17 cellular contexts compared by ENCODE assay signal in the genomic region with DNA sequence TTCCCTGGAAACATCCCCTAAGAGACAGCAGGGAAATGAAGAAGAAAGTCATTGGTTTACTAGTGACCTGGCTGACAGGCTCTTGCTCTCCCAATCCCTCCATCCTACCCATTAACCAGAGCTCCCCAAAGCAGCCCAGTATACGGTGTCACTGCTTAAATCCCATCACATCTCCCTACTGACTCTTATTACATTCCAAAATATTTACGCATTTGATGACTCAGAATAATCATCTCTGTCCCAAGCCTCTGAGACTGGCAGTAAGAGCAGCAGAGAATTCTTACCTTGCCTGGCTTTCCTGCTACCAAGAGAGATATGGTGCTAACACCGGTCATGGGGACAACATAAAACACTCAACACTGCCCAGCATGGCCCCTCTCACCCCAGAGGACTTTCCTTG. TPM values are rescaled to one million over a fixed set of nuclear protein-coding genes. Genes with fewer than 3 reads are reported as not detected.
A peak's percentile ranks its signal among the peaks of the same experiment; 100 is the strongest.
DNase-seq lines count a peak whose midpoint lies in the region; ATAC-seq and TF ChIP-seq lines count a peak whose summit lies in the region.
"Had no signal": no experiment of that assay in that cellular context is flagged by ENCODE, and none has a peak within 500 bp of the region (broad histone marks: within the 10 kb centered on the region; RNA-seq: fewer than 3 reads in every experiment).

No MANE protein-coding gene starts in this region.

- WGBS in mammary epithelial cell (ENCODE audit: low coverage, missing lambda C conversion rate), result 75% methylated on average over 3 of the region's 3 CpGs
- WGBS in mesenchymal stem cell, result 60% methylated on average over 3 of the region's 3 CpGs

- H2BK12ac ChIP-seq in mesenchymal stem cell (ENCODE audit: low read length in 2 of 2), result no peak overlapping the region

- H3K79me1 ChIP-seq in mesenchymal stem cell (replicated peaks; ENCODE audit: low read length, poor library complexity, severe bottlenecking), result no peaks in the 10 kb centered on the region

- H3K9ac ChIP-seq in mammary epithelial cell (ENCODE audit: insufficient read depth, low read length) (no peak overlapping the region), mesenchymal stem cell (ENCODE audit: low read length) (no peak overlapping the region)
- H3K9ac ChIP-seq: BLaER1 had no signal

- no peak overlapping the region for H3K14ac ChIP-seq in mesenchymal stem cell (ENCODE audit: low read length in 2 of 2)

- no peak overlapping the region for H2BK15ac ChIP-seq in mesenchymal stem cell (ENCODE audit: low read depth, poor library complexity, severe bottlenecking)

- no peak overlapping the region for H3K4ac ChIP-seq in mesenchymal stem cell (ENCODE audit: low read depth in 1 of 2, low read length in 2 of 2)

- H3K4me1 ChIP-seq in mammary epithelial cell (ENCODE audit: insufficient read depth, low read length) (no peaks in the 10 kb centered on the region), mesenchymal stem cell (ENCODE audit: control insufficient read depth, insufficient read depth, low read depth, low read length) (no peaks in the 10 kb centered on the region)
- H3K4me1 ChIP-seq: BLaER1, right atrium auricular region, tibial artery had no signal

- H4K91ac ChIP-seq in mesenchymal stem cell (ENCODE audit: low read length), result no peak overlapping the region

- intact Hi-C loops in mammary epithelial cell (cut with micrococcal nuclease), result no loop called here

- in situ Hi-C loops in mammary epithelial cell (cut with MboI; ENCODE audit: low sequenced_read_pairs in 2 of 2), result no loop called here

- H4K8ac ChIP-seq in mesenchymal stem cell (ENCODE audit: low read length), result no peak overlapping the region

- H2BK120ac ChIP-seq in mesenchymal stem cell (ENCODE audit: low read depth, low read length), result no peak overlapping the region

- H4K20me1 ChIP-seq in mammary epithelial cell (ENCODE audit: insufficient read depth, low read length), result no peaks in the 10 kb centered on the region
- H4K20me1 ChIP-seq: BLaER1 had no signal

- H3K4me3 ChIP-seq in MG63 (no peak overlapping the region), mammary epithelial cell (replicated peaks in 1 of 3; ENCODE audit: insufficient read depth in 1 of 3, low read depth in 2 of 3, low read length in 3 of 3) (no peak overlapping the region), mesenchymal stem cell (ENCODE audit: insufficient read depth in 1 of 2, low read depth in 1 of 2, low read length in 2 of 2) (no peak overlapping the region)
- H3K4me3 ChIP-seq: BLaER1, lung, right atrium auricular region, SK-N-MC, tibial artery had no signal

- ATAC-seq in HG02840 (IDR thresholded peaks at IDR 0.05; ENCODE audit: low FRiP score, unreplicated experiment), result no peak
- no peak for ATAC-seq in GM21526 (IDR thresholded peaks at IDR 0.05; ENCODE audit: low FRiP score, unreplicated experiment)
- no peak for ATAC-seq in HG03521 (IDR thresholded peaks at IDR 0.05; ENCODE audit: unreplicated experiment)

- no peaks in the 10 kb centered on the region for H3K9me3 ChIP-seq in MG63
- H3K9me3 ChIP-seq in mammary epithelial cell (replicated peaks; ENCODE audit: insufficient read depth, low read length), result no peaks in the 10 kb centered on the region
- H3K9me3 ChIP-seq in mesenchymal stem cell (ENCODE audit: control insufficient read depth, low read length), result no peaks in the 10 kb centered on the region
- H3K9me3 ChIP-seq: BLaER1, right atrium auricular region, tibial artery had no signal

- CTCF ChIA-PET in mammary epithelial cell (lab: Charles Lee; ENCODE audit: low non-redundant PET), result no interaction called here

- no peak overlapping the region for H3K18ac ChIP-seq in mesenchymal stem cell (ENCODE audit: low read depth in 1 of 2, low read length in 2 of 2)

- DNase-seq in Daoy (ENCODE audit: low read depth) (peak; percentile 61), MG63 (peak; percentile 28), mammary epithelial cell (peak; percentile 62), mesenchymal stem cell (peak; percentile 33), HUDEP-2 (lab: John Stamatoyannopoulos, UW; ENCODE audit: unreplicated experiment in 76 of 76) (no peak)
- DNase-seq: activated CD4-positive, alpha-beta T cell treated with anti-CD3 and anti-CD28 coated beads, Interleukin-2, amount 50 U/mL, for 48 hours; aorta; dermis blood vessel endothelial cell; NCI-H1436; tibial artery had no signal

- H3K79me2 ChIP-seq in mammary epithelial cell (ENCODE audit: insufficient read depth, low read length), result no peaks in the 10 kb centered on the region

- no peak for TF ChIP-seq CTCF in mammary epithelial cell (conservative IDR thresholded peaks at IDR 0.05 in 1 of 2, IDR thresholded peaks at IDR 0.05 in 1 of 2; ENCODE audit: extremely low read depth in 1 of 2, insufficient read depth in 1 of 2, low read depth in 1 of 2, low read length in 2 of 2)

- H3K27ac ChIP-seq in mammary epithelial cell (ENCODE audit: insufficient read depth, low read depth, low read length) (no peak overlapping the region), mesenchymal stem cell (ENCODE audit: low read length, poor library complexity, severe bottlenecking) (no peak overlapping the region)
- H3K27ac ChIP-seq: BLaER1, right atrium auricular region, SK-N-MC, tibial artery had no signal

- H3K4me2 ChIP-seq in mammary epithelial cell (ENCODE audit: insufficient read depth, low read depth, low read length) (no peak overlapping the region), mesenchymal stem cell (ENCODE audit: low read length, poor library complexity, severe bottlenecking) (no peak overlapping the region)
- H3K4me2 ChIP-seq: BLaER1 had no signal

- BruUV-seq in mammary epithelial cell (replicated peaks; lab: Mats Ljungman, UMichigan), result no TSS peak

- no peaks in the 10 kb centered on the region for H3K27me3 ChIP-seq in MG63
- H3K27me3 ChIP-seq in mammary epithelial cell (ENCODE audit: insufficient read depth, low read length), result peaks cover 4% of the 10 kb centered on the region
- peaks cover 20 to 40% of the 10 kb centered on the region in 2 experiments for H3K27me3 ChIP-seq in mesenchymal stem cell (ENCODE audit: control insufficient read depth in 1 of 2, insufficient read depth in 1 of 2, low read length in 2 of 2)
- H3K27me3 ChIP-seq: BLaER1, right atrium auricular region had no signal

- no peaks in the 10 kb centered on the region for H3K36me3 ChIP-seq in MG63
- no peaks in the 10 kb centered on the region for H3K36me3 ChIP-seq in mammary epithelial cell (ENCODE audit: insufficient read depth, low read length)
- H3K36me3 ChIP-seq in mesenchymal stem cell (ENCODE audit: control insufficient read depth in 1 of 2, insufficient read depth in 2 of 2, low read depth in 1 of 2, low read length in 2 of 2), result no peaks in the 10 kb centered on the region
- H3K36me3 ChIP-seq: BLaER1, right atrium auricular region, tibial artery had no signal

- no peak overlapping the region for H3K23ac ChIP-seq in mesenchymal stem cell (ENCODE audit: low read length in 2 of 2)

- H2BK5ac ChIP-seq in mesenchymal stem cell (ENCODE audit: low read depth, low read length, poor library complexity, severe bottlenecking), result no peak overlapping the region

- no peak overlapping the region for H2AK5ac ChIP-seq in mesenchymal stem cell (ENCODE audit: low read length, severe bottlenecking)

- H2AFZ ChIP-seq in mammary epithelial cell (ENCODE audit: low read depth, low read length) (no peak overlapping the region), mesenchymal stem cell (ENCODE audit: low read depth, low read length) (no peak overlapping the region)

- dilution Hi-C loops in mammary epithelial cell (cut with HindIII; ENCODE audit: low sequenced_read_pairs), result loop anchor here (5.0 kb wide), 2 partner anchors 62 to 88 kb away; a partner anchor contains a TSS

RNA-seq across cellular contexts. Expression of a gene that starts 20.2 kb away (rescaled TPM):
- 1.3 and 1.6 TPM in 2 replicates for total RNA-seq in Daoy (2014; rRNA removed; shearing (Covaris generic))
- 1.9 and 2.1 TPM in 2 replicates for total RNA-seq in MG63 (2014; rRNA removed; shearing (Covaris generic); ENCODE audit: low replicate concordance)
- total RNA-seq in mammary epithelial cell, result 1 to 10 TPM; 3.2 to 9.7 TPM
- polyA plus RNA-seq in mammary epithelial cell, result 1.9 TPM
- polyA minus RNA-seq in mammary epithelial cell, result 5.3 TPM
- polyA plus RNA-seq in mesenchymal stem cell (2013, experiment 1 of 2), result 4.0 TPM
- 3.5 TPM for polyA plus RNA-seq in mesenchymal stem cell (2013, experiment 2 of 2)

Comparison
In these comparisons a context has a peak if more than half of its experiments do, and no peak if none do; other contexts are left out.
1. DNase-seq: peak in Daoy (single experiment), MG63 (single experiment), mammary epithelial cell (single experiment) and mesenchymal stem cell (single experiment); none in HUDEP-2 (0 of 76).